Comparison of ENCODE assay signal across 8 cellular contexts in the genomic region with DNA sequence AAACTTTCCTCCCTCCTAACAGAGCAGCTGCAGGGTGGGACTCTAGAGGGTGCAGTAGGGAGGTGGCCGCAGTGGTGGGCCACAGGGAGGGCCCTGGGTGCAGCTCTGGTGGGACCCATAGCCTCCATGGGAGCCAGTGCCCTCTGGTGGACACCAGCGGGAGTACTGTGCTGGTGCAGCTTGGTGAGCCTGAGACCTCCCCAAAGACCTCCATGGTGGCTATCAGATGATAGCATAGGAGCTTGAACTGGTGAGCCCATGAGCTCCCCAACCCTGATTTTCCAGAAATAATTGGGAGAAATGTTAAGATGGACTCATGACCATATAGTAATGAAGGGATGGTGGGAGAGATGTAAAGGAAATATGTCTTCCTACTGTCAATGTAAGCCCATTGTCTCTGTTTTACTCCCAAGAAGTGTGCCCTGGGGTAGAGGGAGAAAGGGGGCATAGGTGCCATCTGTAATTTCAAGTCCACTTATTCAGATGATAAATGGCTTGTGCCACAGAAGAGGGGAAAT.
A peak's percentile ranks its signal among the peaks of the same experiment; 100 is the strongest.
DNase-seq lines count a peak whose midpoint lies in the region; ATAC-seq and TF ChIP-seq lines count a peak whose summit lies in the region.
"Had no signal": no experiment of that assay in that cellular context is flagged by ENCODE, and none has a peak within 500 bp of the region (broad histone marks: within the 10 kb centered on the region; RNA-seq: fewer than 3 reads in every experiment).

No MANE protein-coding gene starts in this region.

- DNase-seq in GM12865 (ENCODE audit: low read depth) (peak; percentile 45), KG1 (lab: John Stamatoyannopoulos, UW) (peak; percentile 0), right lobe of liver (no peak), posterior vena cava (ENCODE audit: low spot score) (no peak), NCI-H1417 treated with DMSO at 0.1 percent for 48 hours (lab: John Stamatoyannopoulos, UW) (no peak)
- peak; percentile 48 for DNase-seq in activated T-cell treated with anti-CD3 and anti-CD28 coated beads, Interleukin-2, amount 50 U/mL, for 72 hours
- DNase-seq: activated B cell treated with CpG ODN at 0.5 μM for 24 hours had no signal

- H3K27ac ChIP-seq in right lobe of liver: no peak overlapping the region

- H3K4me1 ChIP-seq in right lobe of liver: no peaks in the 10 kb centered on the region

- TF ChIP-seq POLR2A in right lobe of liver (IDR thresholded peaks at IDR 0.05): no peak

- WGBS in right lobe of liver (ENCODE audit: insufficient coverage, low coverage, low lambda C conversion rate, missing lambda C conversion rate): no CpG with 5 or more reads among the region's 2 CpGs

- H3K9me3 Mint-ChIP-seq in activated T-cell treated with anti-CD3 and anti-CD28 coated beads, Interleukin-2, amount 50 U/mL, for 72 hours: no peaks in the 10 kb centered on the region
- H3K9me3 Mint-ChIP-seq: activated B cell treated with CpG ODN at 0.5 μM for 24 hours had no signal

- H3K27ac Mint-ChIP-seq in activated T-cell treated with anti-CD3 and anti-CD28 coated beads, Interleukin-2, amount 50 U/mL, for 72 hours: no peak overlapping the region
- H3K27ac Mint-ChIP-seq: activated B cell treated with CpG ODN at 0.5 μM for 24 hours had no signal

- H3K36me3 ChIP-seq in right lobe of liver: no peaks in the 10 kb centered on the region

- peaks cover 6% of the 10 kb centered on the region for H3K27me3 Mint-ChIP-seq in activated T-cell treated with anti-CD3 and anti-CD28 coated beads, Interleukin-2, amount 50 U/mL, for 72 hours (ENCODE audit: low read depth)
- H3K27me3 Mint-ChIP-seq: activated B cell treated with CpG ODN at 0.5 μM for 24 hours had no signal

- no peaks in the 10 kb centered on the region for H3K9me3 ChIP-seq in right lobe of liver

- no peaks in the 10 kb centered on the region for H3K36me3 Mint-ChIP-seq in activated T-cell treated with anti-CD3 and anti-CD28 coated beads, Interleukin-2, amount 50 U/mL, for 72 hours (ENCODE audit: insufficient read depth in 2 of 2)

- intact Hi-C loops in right lobe of liver (cut with DNase I): loop anchor here in 1 of 2 donors (10.0 kb wide), 1 partner anchor 317 kb away; the partner anchor contains the start of gene SLC17A8
- intact Hi-C loops in posterior vena cava (cut with DNase I): no loop called here

- ATAC-seq in GM21529 (IDR thresholded peaks at IDR 0.05; ENCODE audit: unreplicated experiment): peak; percentile 68
- ATAC-seq in activated T-cell treated with anti-CD3 and anti-CD28 coated beads, Interleukin-2, amount 50 U/mL, for 72 hours (replicated peaks in 1 of 2): peak; percentile 52 to 65
- peak; percentile 49 to 70 (median 57) for ATAC-seq in right lobe of liver

- no peak overlapping the region for H3K4me3 Mint-ChIP-seq in activated T-cell treated with anti-CD3 and anti-CD28 coated beads, Interleukin-2, amount 50 U/mL, for 72 hours
- H3K4me3 Mint-ChIP-seq: activated B cell treated with CpG ODN at 0.5 μM for 24 hours had no signal

- H3K4me3 ChIP-seq in GM12865 (ENCODE audit: low read depth, low read length): no peak overlapping the region
- no peak overlapping the region for H3K4me3 ChIP-seq in right lobe of liver

- no peaks in the 10 kb centered on the region for H3K27me3 ChIP-seq in right lobe of liver

- H3K4me1 Mint-ChIP-seq in activated T-cell treated with anti-CD3 and anti-CD28 coated beads, Interleukin-2, amount 50 U/mL, for 72 hours (ENCODE audit: low read depth): no peaks in the 10 kb centered on the region
- H3K4me1 Mint-ChIP-seq: activated B cell treated with CpG ODN at 0.5 μM for 24 hours had no signal

- TF ChIP-seq CTCF in GM12865 (IDR thresholded peaks at IDR 0.05; ENCODE audit: insufficient read depth, low read depth, low read length, missing control alignments): peak; percentile 84
- peak; percentile 32 to 71 (median 64) for TF ChIP-seq CTCF in right lobe of liver (IDR thresholded peaks at IDR 0.05)

Comparison
In these comparisons a context has a peak if more than half of its experiments do, and no peak if none do; other contexts are left out.
1. DNase-seq: peak in GM12865 (single experiment), KG1 (single experiment) and activated T-cell treated with anti-CD3 and anti-CD28 coated beads, Interleukin-2, amount 50 U/mL, for 72 hours (2 of 2); none in right lobe of liver (0 of 3), posterior vena cava (single experiment) and NCI-H1417 treated with DMSO at 0.1 percent for 48 hours (single experiment).
2. Peak in every context shown above with its lines, with median percentiles within 50 percentile points of each other: ATAC-seq.